23 cellular contexts compared by ENCODE assay signal in the genomic region with DNA sequence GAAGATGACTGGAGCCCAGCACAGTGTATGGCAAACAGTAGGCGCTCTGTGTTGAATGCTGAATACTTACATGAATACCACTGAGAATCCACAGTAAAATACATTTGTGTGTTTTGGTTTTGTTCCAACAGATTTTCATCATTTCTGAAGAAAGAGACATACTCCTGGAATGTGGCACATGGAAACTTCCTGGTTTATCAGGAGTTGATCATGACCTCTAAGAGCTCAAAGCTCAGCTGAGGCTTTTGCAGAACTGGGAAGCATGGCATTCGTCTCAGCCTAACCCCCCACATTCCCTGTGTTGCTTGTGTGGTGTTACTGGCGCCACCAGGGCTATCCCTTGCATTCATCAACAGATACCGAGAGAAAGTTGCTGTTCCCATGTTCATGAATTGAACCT.
DNase-seq lines count a peak whose midpoint lies in the region; ATAC-seq, FAIRE-seq and TF ChIP-seq lines count a peak whose summit lies in the region.
"Had no signal": no experiment of that assay in that cellular context is flagged by ENCODE, and none has a peak within 500 bp of the region (broad histone marks: within the 10 kb centered on the region; RNA-seq: fewer than 3 reads in every experiment).

No MANE protein-coding gene starts in this region.

- DNase-seq in H54 (ENCODE audit: insufficient read length, low spot score): peak; percentile 28
- peak; percentile 48 for DNase-seq in astrocyte of the hippocampus (ENCODE audit: low read depth, low spot score)
- DNase-seq in iris pigment epithelial cell (ENCODE audit: low read depth): peak; percentile 71
- DNase-seq in G401 (ENCODE audit: low spot score): no peak
- DNase-seq in NCI-H2081 (lab: John Stamatoyannopoulos, UW): no peak
- DNase-seq in UCSD-AML1 (lab: John Stamatoyannopoulos, UW; ENCODE audit: unreplicated experiment): no peak
- DNase-seq: activated CD8-positive, alpha-beta memory T cell treated with anti-CD3 and anti-CD28 coated beads, Interleukin-2, amount 50 U/mL, for 4 hours; activated naive CD4-positive, alpha-beta T cell treated with anti-CD3 and anti-CD28 coated beads, Interleukin-2, amount 50 U/mL, for 16 hours; Caco-2; cerebellar nuclear complex; GOT3; lower lobe of right lung; NCI-H146; NCI-H510A; right lobe of liver; stimulated activated CD4-positive, alpha-beta T cell treated with anti-CD3 and anti-CD28 coated beads, Interleukin-4, amount 100 ng/mL, for 4 hours; T-helper 1 cell; upper lobe of right lung had no signal

- ATAC-seq in HG03520 (IDR thresholded peaks at IDR 0.05; ENCODE audit: unreplicated experiment): no peak
- ATAC-seq: activated CD4-positive, CD25-positive, alpha-beta regulatory T cell treated with anti-CD3 and anti-CD28 coated beads, Interleukin-2, amount 50 U/mL, for 24 hours; lower lobe of right lung; upper lobe of right lung had no signal

- FAIRE-seq in H54 (lab: Jason Lieb, UNC): peak; percentile 89
- FAIRE-seq: A204.1 had no signal

- 0 out of 2 replicates have a peak overlapping the region, but pooled peaks have one; percentile 5 for H3K27ac ChIP-seq in 22Rv1
- H3K27ac ChIP-seq: epithelial cell of prostate, lower lobe of right lung, right lobe of liver, upper lobe of right lung had no signal

- no peak for TF ChIP-seq CTCF in 22Rv1 (IDR thresholded peaks at IDR 0.05)

- TF ChIP-seq POLR2A in H54 (IDR thresholded peaks at IDR 0.05; ENCODE audit: low read depth, low read length): no peak

- in situ Hi-C loops in G401 (cut with HindIII; ENCODE audit: low sequenced_read_pairs): no loop called here

Comparison
In these comparisons a context has a peak if more than half of its experiments do, and no peak if none do; other contexts are left out.
1. DNase-seq: peak in H54 (single experiment), astrocyte of the hippocampus (single experiment) and iris pigment epithelial cell (single experiment); none in G401 (single experiment), NCI-H2081 (0 of 2) and UCSD-AML1 (single experiment).